In the genomic region with DNA sequence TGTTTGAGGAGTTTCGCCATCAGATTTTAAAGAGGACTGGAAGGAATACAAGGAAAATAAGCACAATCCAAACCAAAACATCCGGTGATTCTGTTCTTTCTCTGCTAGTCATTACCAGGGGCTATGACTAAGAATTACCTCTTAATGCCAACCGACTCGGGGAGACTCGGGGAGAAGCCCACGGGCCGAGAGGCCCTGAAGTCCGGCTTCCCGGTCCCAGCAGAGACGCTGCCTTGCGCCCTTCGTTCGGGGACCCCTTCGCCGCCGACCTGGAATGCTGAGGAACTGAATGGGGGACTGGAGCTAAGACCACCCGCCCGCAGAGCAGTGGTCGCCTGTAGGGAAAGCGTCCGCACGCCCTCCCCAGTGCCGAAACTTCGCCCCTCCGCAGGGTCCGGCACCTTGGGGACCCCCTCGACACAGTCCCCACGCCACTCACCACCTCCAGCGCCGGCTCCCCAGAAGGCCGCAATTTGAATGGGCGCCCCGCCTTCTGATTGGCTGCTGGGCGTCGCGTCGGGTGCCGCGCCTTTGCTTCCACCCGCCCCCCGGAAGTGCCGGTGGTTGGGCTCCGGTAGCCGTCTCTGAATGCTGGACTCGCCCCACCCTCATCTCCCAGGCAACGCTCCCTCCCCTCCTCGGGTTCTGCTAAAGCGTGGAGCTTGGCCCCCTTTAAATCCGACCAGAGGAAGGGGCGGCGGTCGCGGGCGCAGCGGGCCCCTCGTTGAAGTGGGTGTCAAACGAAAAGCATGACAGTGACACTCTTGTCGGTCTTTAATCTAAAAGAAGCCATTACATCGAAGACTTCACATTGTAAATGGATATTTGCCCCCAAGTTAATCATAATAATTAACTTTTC, we compare ENCODE assay signal across 8 cellular contexts. TPM values are rescaled to one million over a fixed set of nuclear protein-coding genes. Genes with fewer than 3 reads are reported as not detected.
DNase-seq lines count a peak whose midpoint lies in the region; ATAC-seq and TF ChIP-seq lines count a peak whose summit lies in the region.

A gene with protein sequence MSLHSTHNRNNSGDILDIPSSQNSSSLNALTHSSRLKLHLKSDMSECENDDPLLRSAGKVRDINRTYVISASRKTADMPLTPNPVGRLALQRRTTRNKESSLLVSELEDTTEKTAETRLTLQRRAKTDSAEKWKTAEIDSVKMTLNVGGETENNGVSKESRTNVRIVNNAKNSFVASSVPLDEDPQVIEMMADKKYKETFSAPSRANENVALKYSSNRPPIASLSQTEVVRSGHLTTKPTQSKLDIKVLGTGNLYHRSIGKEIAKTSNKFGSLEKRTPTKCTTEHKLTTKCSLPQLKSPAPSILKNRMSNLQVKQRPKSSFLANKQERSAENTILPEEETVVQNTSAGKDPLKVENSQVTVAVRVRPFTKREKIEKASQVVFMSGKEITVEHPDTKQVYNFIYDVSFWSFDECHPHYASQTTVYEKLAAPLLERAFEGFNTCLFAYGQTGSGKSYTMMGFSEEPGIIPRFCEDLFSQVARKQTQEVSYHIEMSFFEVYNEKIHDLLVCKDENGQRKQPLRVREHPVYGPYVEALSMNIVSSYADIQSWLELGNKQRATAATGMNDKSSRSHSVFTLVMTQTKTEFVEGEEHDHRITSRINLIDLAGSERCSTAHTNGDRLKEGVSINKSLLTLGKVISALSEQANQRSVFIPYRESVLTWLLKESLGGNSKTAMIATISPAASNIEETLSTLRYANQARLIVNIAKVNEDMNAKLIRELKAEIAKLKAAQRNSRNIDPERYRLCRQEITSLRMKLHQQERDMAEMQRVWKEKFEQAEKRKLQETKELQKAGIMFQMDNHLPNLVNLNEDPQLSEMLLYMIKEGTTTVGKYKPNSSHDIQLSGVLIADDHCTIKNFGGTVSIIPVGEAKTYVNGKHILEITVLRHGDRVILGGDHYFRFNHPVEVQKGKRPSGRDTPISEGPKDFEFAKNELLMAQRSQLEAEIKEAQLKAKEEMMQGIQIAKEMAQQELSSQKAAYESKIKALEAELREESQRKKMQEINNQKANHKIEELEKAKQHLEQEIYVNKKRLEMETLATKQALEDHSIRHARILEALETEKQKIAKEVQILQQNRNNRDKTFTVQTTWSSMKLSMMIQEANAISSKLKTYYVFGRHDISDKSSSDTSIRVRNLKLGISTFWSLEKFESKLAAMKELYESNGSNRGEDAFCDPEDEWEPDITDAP (N-terminal part only) (minus strand): TSS at position 479 of the 859 bp plus-strand sequence. CDS start 2,028 bp downstream, outside the sequence.

- no peaks in the 10 kb centered on the region for H3K9me3 Mint-ChIP-seq in activated CD4-positive, alpha-beta T cell treated with anti-CD3 and anti-CD28 coated beads, Interleukin-2, amount 10 ng/mL, durations not matched to agents 24 days and 14 days

- H3K27me3 Mint-ChIP-seq in activated CD4-positive, alpha-beta T cell treated with anti-CD3 and anti-CD28 coated beads, Interleukin-2, amount 10 ng/mL, durations not matched to agents 24 days and 14 days, result no peaks in the 10 kb centered on the region

- H3K9me3 ChIP-seq in right lobe of liver, result no peaks in the 10 kb centered on the region

- peaks cover 47% of the 10 kb centered on the region for H3K4me1 Mint-ChIP-seq in activated CD4-positive, alpha-beta T cell treated with anti-CD3 and anti-CD28 coated beads, Interleukin-2, amount 10 ng/mL, durations not matched to agents 24 days and 14 days

- no peaks in the 10 kb centered on the region for H3K27me3 ChIP-seq in right lobe of liver

- H3K27ac Mint-ChIP-seq in activated CD4-positive, alpha-beta T cell treated with anti-CD3 and anti-CD28 coated beads, Interleukin-2, amount 10 ng/mL, durations not matched to agents 24 days and 14 days, result peak within 1 kb of the TSS; percentile 95

- no peak for TF ChIP-seq CTCF in C4-2B (conservative IDR thresholded peaks at IDR 0.05)
- TF ChIP-seq CTCF in right lobe of liver (IDR thresholded peaks at IDR 0.05), result no peak

- WGBS in right lobe of liver (ENCODE audit: insufficient coverage, low coverage, low lambda C conversion rate, missing lambda C conversion rate), result under 1% methylated on average over 25 of the region's 59 CpGs

- peak; percentile 98 for DNase-seq in NCI-H69 (lab: John Stamatoyannopoulos, UW)
- DNase-seq in activated CD4-positive, alpha-beta T cell treated with anti-CD3 and anti-CD28 coated beads, Interleukin-2, amount 10 ng/mL, durations not matched to agents 24 days and 14 days, result peak; percentile 99
- DNase-seq in dermis blood vessel endothelial cell, result peak; percentile 92
- peak; percentile 94 to 96 (median 96) for DNase-seq in right lobe of liver
- DNase-seq in stimulated activated CD4-positive, alpha-beta T cell treated with anti-CD3 and anti-CD28 coated beads, Interleukin-4, amount 100 ng/mL, for 4 hours, result peak; percentile 86

- no peak for TF ChIP-seq POLR2A in right lobe of liver (IDR thresholded peaks at IDR 0.05)

- H3K4me1 ChIP-seq in right lobe of liver, result no peaks in the 10 kb centered on the region

- no peaks in the 10 kb centered on the region for H3K36me3 ChIP-seq in right lobe of liver

- H3K27ac ChIP-seq in C4-2B (peak within 1 kb of the TSS; percentile 94), right lobe of liver (peak within 1 kb of the TSS; percentile 23 to 64 (median 39))

- peak within 1 kb of the TSS; percentile 95 for H3K4me3 Mint-ChIP-seq in activated CD4-positive, alpha-beta T cell treated with anti-CD3 and anti-CD28 coated beads, Interleukin-2, amount 10 ng/mL, durations not matched to agents 24 days and 14 days

- intact Hi-C loops in activated CD4-positive, alpha-beta T cell treated with anti-CD3 and anti-CD28 coated beads, Interleukin-2, amount 10 ng/mL, durations not matched to agents 24 days and 14 days (cut with micrococcal nuclease), result loop anchor here (1.0 to 5.0 kb wide), 5 partner anchors 50 to 402 kb away; a partner anchor contains a TSS
- intact Hi-C loops in right lobe of liver (cut with DNase I), result loop anchor here in 1 of 2 donors (10.0 kb wide), 1 partner anchor 184 kb away; no protein-coding TSS in a partner anchor

- H3K36me3 Mint-ChIP-seq in activated CD4-positive, alpha-beta T cell treated with anti-CD3 and anti-CD28 coated beads, Interleukin-2, amount 10 ng/mL, durations not matched to agents 24 days and 14 days (ENCODE audit: low read depth), result peaks cover 27% of the 10 kb centered on the region

- H3K4me3 ChIP-seq in right lobe of liver, result peak within 1 kb of the TSS; percentile 50 to 69 (median 55)

- ATAC-seq in GM19372 (IDR thresholded peaks at IDR 0.05; ENCODE audit: low read depth, unreplicated experiment) (peak; percentile 95), HG03521 (IDR thresholded peaks at IDR 0.05; ENCODE audit: unreplicated experiment) (peak; percentile 96), right lobe of liver (peak; percentile 99 to 100 (median 100))

RNA-seq across cellular contexts. Expression of the gene that starts here (rescaled TPM):
- total RNA-seq in activated CD4-positive, alpha-beta T cell treated with anti-CD3 and anti-CD28 coated beads, Interleukin-2, amount 10 ng/mL, durations not matched to agents 24 days and 14 days, result 11.5 and 11.6 TPM in 2 replicates
- total RNA-seq in dermis blood vessel endothelial cell (3.1 and 18.0 TPM in 2 replicates), right lobe of liver (under 1 TPM; 0.15 to 0.49 (median 0.38) TPM)

Comparison
In these comparisons a context has a peak if more than half of its experiments do, and no peak if none do; other contexts are left out.
1. Peak in every context shown above with its lines: DNase-seq, ATAC-seq, H3K4me3 ChIP-seq and H3K27ac ChIP-seq.
2. Peak in DNase-seq, ATAC-seq, H3K4me3 ChIP-seq and H3K27ac ChIP-seq in right lobe of liver; RNA of the gene not detected or under 1 TPM.